ENCODE assay signal across 14 cellular contexts in genomic region chrX:40149286-40150175, GRCh38. TPM values are rescaled to one million over a fixed set of nuclear protein-coding genes. Genes with fewer than 3 reads are reported as not detected.
DNase-seq lines count a peak whose midpoint lies in the region; ATAC-seq and TF ChIP-seq lines count a peak whose summit lies in the region.
"Had no signal": no experiment of that assay in that cellular context is flagged by ENCODE, and none has a peak within 500 bp of the region (broad histone marks: within the 10 kb centered on the region; RNA-seq: fewer than 3 reads in every experiment).

No MANE protein-coding gene starts in this region.

- TF ChIP-seq CTCF in nephron (IDR thresholded peaks at IDR 0.05; ENCODE audit: unreplicated experiment in 3 of 3), result no peak

- peaks cover 17 to 59% (median 53%) of the 10 kb centered on the region in 11 experiments; a peak in 19 of 22 replicates for H3K9me3 ChIP-seq in BLaER1 treated with 17β-estradiol and CSF1 and Interleukin-3, amounts not matched to agents 10 nM and 100 nM (replicated peaks in 1 of 11)
- no peaks in the 10 kb centered on the region for H3K9me3 ChIP-seq in HUES6 (ENCODE audit: control insufficient read depth, insufficient read depth, low read depth, low read length)
- H3K9me3 ChIP-seq: prostate gland, vagina had no signal

- H3K27me3 ChIP-seq in BLaER1 treated with 17β-estradiol and CSF1 and Interleukin-3, amounts not matched to agents 10 nM and 100 nM, result no peaks in the 10 kb centered on the region; a peak in 1 of 22 replicates
- peaks cover 92% of the 10 kb centered on the region for H3K27me3 ChIP-seq in HUES6 (ENCODE audit: control insufficient read depth, insufficient read depth, low read length)

- peaks cover 50% of the 10 kb centered on the region for H3K27me3 Mint-ChIP-seq in dendritic cell treated with granulocyte-macrophage colony-stimulating factor and Interleukin-4, amounts not matched to agents 40 ng/mL and 50 ng/mL, for 4 days
- H3K27me3 Mint-ChIP-seq in nephron (ENCODE audit: low read depth), result peaks cover 11% of the 10 kb centered on the region
- no peaks in the 10 kb centered on the region for H3K27me3 Mint-ChIP-seq in activated CD4-positive, alpha-beta T cell treated with anti-CD3 and anti-CD28 coated beads for 36 hours

- peak overlapping the region in 10 of 11 experiments; percentile 33 to 93 (median 90); a peak in 19 of 22 replicates for H3K27ac ChIP-seq in BLaER1 treated with 17β-estradiol and CSF1 and Interleukin-3, amounts not matched to agents 10 nM and 100 nM
- H3K27ac ChIP-seq in HUES6 (ENCODE audit: low read depth, low read length), result no peak overlapping the region
- H3K27ac ChIP-seq: vagina had no signal

- peaks cover 66 to 74% (median 70%) of the 10 kb centered on the region in 10 experiments for H3K4me1 ChIP-seq in BLaER1 treated with 17β-estradiol and CSF1 and Interleukin-3, amounts not matched to agents 10 nM and 100 nM
- H3K4me1 ChIP-seq in HUES6 (ENCODE audit: control insufficient read depth, insufficient read depth, low read length), result peaks cover 50% of the 10 kb centered on the region

- H3K36me3 ChIP-seq in BLaER1 treated with 17β-estradiol and CSF1 and Interleukin-3, amounts not matched to agents 10 nM and 100 nM, result no peaks in the 10 kb centered on the region
- no peaks in the 10 kb centered on the region for H3K36me3 ChIP-seq in HUES6 (ENCODE audit: control insufficient read depth, insufficient read depth, low read length)
- H3K36me3 ChIP-seq: prostate gland, vagina had no signal

- no peak for ATAC-seq in activated CD4-positive, alpha-beta T cell treated with anti-CD3 and anti-CD28 coated beads for 36 hours
- no peak for ATAC-seq in HG03457 (IDR thresholded peaks at IDR 0.05; ENCODE audit: unreplicated experiment)

- H3K4me2 ChIP-seq in BLaER1 treated with 17β-estradiol and CSF1 and Interleukin-3, amounts not matched to agents 10 nM and 100 nM, result peak overlapping the region; percentile 77 to 98 (median 93)

- H4K20me1 ChIP-seq in BLaER1 treated with 17β-estradiol and CSF1 and Interleukin-3, amounts not matched to agents 10 nM and 100 nM, result no peaks in the 10 kb centered on the region

- H3K4me1 Mint-ChIP-seq in dendritic cell treated with granulocyte-macrophage colony-stimulating factor and Interleukin-4, amounts not matched to agents 40 ng/mL and 50 ng/mL, for 4 days (ENCODE audit: low read depth), result peaks cover 45% of the 10 kb centered on the region
- H3K4me1 Mint-ChIP-seq in nephron, result peaks cover 42% of the 10 kb centered on the region
- H3K4me1 Mint-ChIP-seq in activated CD4-positive, alpha-beta T cell treated with anti-CD3 and anti-CD28 coated beads for 36 hours, result peaks cover 4% of the 10 kb centered on the region

- DNase-seq in activated CD4-positive, alpha-beta T cell treated with anti-CD3 and anti-CD28 coated beads for 36 hours, result no peak
- DNase-seq in activated effector memory CD4-positive, alpha-beta T cell treated with anti-CD3 and anti-CD28 coated beads, Interleukin-2, amount 50 U/mL, for 16 hours, result no peak
- DNase-seq in NCI-H1105 treated with DMSO at 0.1 percent for 48 hours (lab: John Stamatoyannopoulos, UW), result no peak
- DNase-seq: amniotic stem cell, kidney glomerular epithelial cell, NCI-H2081, NCI-H524 treated with DMSO at 0.1 percent for 48 hours had no signal

- H3K9me3 Mint-ChIP-seq in dendritic cell treated with granulocyte-macrophage colony-stimulating factor and Interleukin-4, amounts not matched to agents 40 ng/mL and 50 ng/mL, for 4 days, result no peaks in the 10 kb centered on the region
- H3K9me3 Mint-ChIP-seq in nephron, result peaks cover 2% of the 10 kb centered on the region
- H3K9me3 Mint-ChIP-seq in activated CD4-positive, alpha-beta T cell treated with anti-CD3 and anti-CD28 coated beads for 36 hours (ENCODE audit: low read depth), result no peaks in the 10 kb centered on the region

- H3K9ac ChIP-seq in BLaER1 treated with 17β-estradiol and CSF1 and Interleukin-3, amounts not matched to agents 10 nM and 100 nM, result peak overlapping the region in 10 of 11 experiments; percentile 47 to 95 (median 92); a peak in 18 of 22 replicates
- H3K9ac ChIP-seq in HUES6 (ENCODE audit: low read length), result no peak overlapping the region

- peak overlapping the region in 8 of 10 experiments; percentile 30 to 65 (median 56); a peak in 13 of 20 replicates for H3K4me3 ChIP-seq in BLaER1 treated with 17β-estradiol and CSF1 and Interleukin-3, amounts not matched to agents 10 nM and 100 nM
- peak overlapping the region; percentile 33 for H3K4me3 ChIP-seq in HUES6 (ENCODE audit: low read depth, low read length)
- H3K4me3 ChIP-seq: prostate gland, vagina had no signal

- no peak overlapping the region for H3K4me3 Mint-ChIP-seq in dendritic cell treated with granulocyte-macrophage colony-stimulating factor and Interleukin-4, amounts not matched to agents 40 ng/mL and 50 ng/mL, for 4 days
- H3K4me3 Mint-ChIP-seq in nephron, result peak overlapping the region; percentile 57 to 69 (median 67)
- no peak overlapping the region for H3K4me3 Mint-ChIP-seq in activated CD4-positive, alpha-beta T cell treated with anti-CD3 and anti-CD28 coated beads for 36 hours

- intact Hi-C loops in dendritic cell treated with granulocyte-macrophage colony-stimulating factor and Interleukin-4, amounts not matched to agents 40 ng/mL and 50 ng/mL, for 4 days (cut with micrococcal nuclease), result loop anchor here (5.0 kb wide), 1 partner anchor 42 kb away; no protein-coding TSS in a partner anchor
- intact Hi-C loops in activated CD4-positive, alpha-beta T cell treated with anti-CD3 and anti-CD28 coated beads for 36 hours (cut with DNase I, micrococcal nuclease), result loop anchor here (5.0 kb wide), 2 partner anchors 42 to 137 kb away; no protein-coding TSS in a partner anchor

- CTCF ChIA-PET in activated CD4-positive, alpha-beta T cell treated with anti-CD3 and anti-CD28 coated beads for 36 hours (lab: Charles Lee), result interaction anchor here (0.6 to 0.7 kb wide), 2 partner anchors 56 to 256 kb away, joined by 3 read pairs; no protein-coding TSS in a partner anchor

- POLR2A ChIA-PET in activated CD4-positive, alpha-beta T cell treated with anti-CD3 and anti-CD28 coated beads for 36 hours (lab: Charles Lee), result no interaction called here

- peak overlapping the region; percentile 72 for H3K27ac Mint-ChIP-seq in dendritic cell treated with granulocyte-macrophage colony-stimulating factor and Interleukin-4, amounts not matched to agents 40 ng/mL and 50 ng/mL, for 4 days
- peak overlapping the region; percentile 74 to 81 (median 81) for H3K27ac Mint-ChIP-seq in nephron
- no peak overlapping the region for H3K27ac Mint-ChIP-seq in activated CD4-positive, alpha-beta T cell treated with anti-CD3 and anti-CD28 coated beads for 36 hours

- no peaks in the 10 kb centered on the region for H3K36me3 Mint-ChIP-seq in dendritic cell treated with granulocyte-macrophage colony-stimulating factor and Interleukin-4, amounts not matched to agents 40 ng/mL and 50 ng/mL, for 4 days (ENCODE audit: low read depth)
- no peaks in the 10 kb centered on the region for H3K36me3 Mint-ChIP-seq in nephron (ENCODE audit: low read depth)
- peaks cover 5% of the 10 kb centered on the region for H3K36me3 Mint-ChIP-seq in activated CD4-positive, alpha-beta T cell treated with anti-CD3 and anti-CD28 coated beads for 36 hours (ENCODE audit: low read depth)

RNA-seq across cellular contexts. Expression of gene BCOR, which starts 51.8 kb away (rescaled TPM):
- 10 to 100 TPM; 34.7 to 51.1 TPM for total RNA-seq in activated CD4-positive, alpha-beta T cell treated with anti-CD3 and anti-CD28 coated beads for 36 hours

Comparison
In these comparisons a context has a peak if more than half of its experiments do, and no peak if none do; other contexts are left out.
1. H3K4me3 Mint-ChIP-seq: peak in nephron (3 of 3); none in dendritic cell treated with granulocyte-macrophage colony-stimulating factor and Interleukin-4, amounts not matched to agents 40 ng/mL and 50 ng/mL, for 4 days (single experiment) and activated CD4-positive, alpha-beta T cell treated with anti-CD3 and anti-CD28 coated beads for 36 hours (single experiment).